In the genomic region with DNA sequence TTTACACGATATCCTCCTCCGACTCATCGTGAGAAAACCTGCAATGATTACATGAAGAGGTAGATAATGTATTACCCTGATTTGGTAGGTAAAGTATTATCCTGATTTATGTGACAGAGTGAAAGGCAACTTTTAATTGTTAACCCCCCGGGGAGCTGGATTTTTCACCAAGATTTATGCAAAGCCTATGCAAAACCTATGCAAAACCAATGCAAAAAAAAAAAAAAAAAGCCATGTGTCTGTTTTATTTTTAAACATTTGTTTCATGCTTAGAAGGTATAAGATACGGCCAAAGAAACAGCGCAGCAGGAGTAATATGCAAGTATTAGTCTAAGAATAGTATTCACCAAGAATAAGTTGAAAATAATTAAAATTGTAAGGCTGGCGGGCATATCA, we compare ENCODE assay signal across 11 cellular contexts.
DNase-seq lines count a peak whose midpoint lies in the region; TF ChIP-seq lines count a peak whose summit lies in the region.
"Had no signal": no experiment of that assay in that cellular context is flagged by ENCODE, and none has a peak within 500 bp of the region (broad histone marks: within the 10 kb centered on the region; RNA-seq: fewer than 3 reads in every experiment).

No MANE protein-coding gene starts in this region.

- no peak overlapping the region for H2AFZ ChIP-seq in OCI-LY3 (ENCODE audit: low read depth, low read length)

- H3K79me2 ChIP-seq in OCI-LY3 (ENCODE audit: low read length) = no peaks in the 10 kb centered on the region

- H4K20me1 ChIP-seq in OCI-LY3 (ENCODE audit: insufficient read depth, low read length) = no peaks in the 10 kb centered on the region

- peaks cover 48% of the 10 kb centered on the region for H3K27me3 ChIP-seq in OCI-LY3 (ENCODE audit: low read depth, low read length)
- H3K27me3 ChIP-seq in endocrine pancreas (ENCODE audit: control insufficient read depth, insufficient read depth, low read length) = no peaks in the 10 kb centered on the region
- no peaks in the 10 kb centered on the region for H3K27me3 ChIP-seq in neutrophil

- TF ChIP-seq CTCF in GM12865 (IDR thresholded peaks at IDR 0.05; ENCODE audit: insufficient read depth, low read depth, low read length, missing control alignments) (no peak), OCI-LY3 (IDR thresholded peaks at IDR 0.05; ENCODE audit: low read depth, low read length) (no peak), neutrophil (IDR thresholded peaks at IDR 0.05) (no peak)

- H3K4me3 ChIP-seq in GM12865 (ENCODE audit: low read depth, low read length) (peak overlapping the region; percentile 39), OCI-LY3 (ENCODE audit: low read length) (no peak overlapping the region), endocrine pancreas (ENCODE audit: control insufficient read depth, insufficient read depth, low read length) (peak overlapping the region; percentile 56), neutrophil (ENCODE audit: low read depth in 1 of 2, low read length in 1 of 2) (peak overlapping the region; percentile 58 to 63)

- H3K9ac ChIP-seq in OCI-LY3 (ENCODE audit: low read length) (no peak overlapping the region), endocrine pancreas (ENCODE audit: control insufficient read depth, insufficient read depth, low read length) (no peak overlapping the region)

- no peaks in the 10 kb centered on the region for H3K9me3 ChIP-seq in OCI-LY3 (ENCODE audit: insufficient read depth, low read length)
- H3K9me3 ChIP-seq in endocrine pancreas (ENCODE audit: control insufficient read depth, low read length) = no peaks in the 10 kb centered on the region
- H3K9me3 ChIP-seq in neutrophil = no peaks in the 10 kb centered on the region

- H3K27ac ChIP-seq in OCI-LY3 (ENCODE audit: low read length) (no peak overlapping the region), neutrophil (peak overlapping the region; percentile 84)

- DNase-seq in GM12865 (ENCODE audit: low read depth) = no peak
- DNase-seq in islet precursor cell = no peak
- DNase-seq in stimulated activated CD4-positive, alpha-beta T cell treated with anti-CD3 and anti-CD28 coated beads, Interleukin-1b, Interleukin-23, amount 100 ng/mL, for 48 hours = no peak
- no peak for DNase-seq in COLO668 (lab: John Stamatoyannopoulos, UW; ENCODE audit: unreplicated experiment)
- DNase-seq in GM03348 (ENCODE audit: low spot score) = no peak
- DNase-seq: DMS153; effector CD8-positive, alpha-beta T cell; MM.1S had no signal

- H3K36me3 ChIP-seq in OCI-LY3 (replicated peaks; ENCODE audit: low read depth, low read length) (no peaks in the 10 kb centered on the region), endocrine pancreas (ENCODE audit: control insufficient read depth, insufficient read depth, low read length) (no peaks in the 10 kb centered on the region), neutrophil (peaks cover 36% of the 10 kb centered on the region)

- H3K4me1 ChIP-seq in OCI-LY3 (ENCODE audit: low read length) (peaks cover 27% of the 10 kb centered on the region), endocrine pancreas (ENCODE audit: control insufficient read depth, insufficient read depth, low read length) (no peaks in the 10 kb centered on the region), neutrophil (ENCODE audit: control insufficient read depth in 1 of 2, insufficient read depth in 1 of 2, low read depth in 1 of 2, low read length in 1 of 2) (peaks cover 83 to 84% of the 10 kb centered on the region in 2 experiments)

- peak overlapping the region; percentile 56; the same call in 1 of the 2 replicates for H3K4me2 ChIP-seq in OCI-LY3 (ENCODE audit: low read length)
